1 cellular context compared by ENCODE assay signal in the genomic region with DNA sequence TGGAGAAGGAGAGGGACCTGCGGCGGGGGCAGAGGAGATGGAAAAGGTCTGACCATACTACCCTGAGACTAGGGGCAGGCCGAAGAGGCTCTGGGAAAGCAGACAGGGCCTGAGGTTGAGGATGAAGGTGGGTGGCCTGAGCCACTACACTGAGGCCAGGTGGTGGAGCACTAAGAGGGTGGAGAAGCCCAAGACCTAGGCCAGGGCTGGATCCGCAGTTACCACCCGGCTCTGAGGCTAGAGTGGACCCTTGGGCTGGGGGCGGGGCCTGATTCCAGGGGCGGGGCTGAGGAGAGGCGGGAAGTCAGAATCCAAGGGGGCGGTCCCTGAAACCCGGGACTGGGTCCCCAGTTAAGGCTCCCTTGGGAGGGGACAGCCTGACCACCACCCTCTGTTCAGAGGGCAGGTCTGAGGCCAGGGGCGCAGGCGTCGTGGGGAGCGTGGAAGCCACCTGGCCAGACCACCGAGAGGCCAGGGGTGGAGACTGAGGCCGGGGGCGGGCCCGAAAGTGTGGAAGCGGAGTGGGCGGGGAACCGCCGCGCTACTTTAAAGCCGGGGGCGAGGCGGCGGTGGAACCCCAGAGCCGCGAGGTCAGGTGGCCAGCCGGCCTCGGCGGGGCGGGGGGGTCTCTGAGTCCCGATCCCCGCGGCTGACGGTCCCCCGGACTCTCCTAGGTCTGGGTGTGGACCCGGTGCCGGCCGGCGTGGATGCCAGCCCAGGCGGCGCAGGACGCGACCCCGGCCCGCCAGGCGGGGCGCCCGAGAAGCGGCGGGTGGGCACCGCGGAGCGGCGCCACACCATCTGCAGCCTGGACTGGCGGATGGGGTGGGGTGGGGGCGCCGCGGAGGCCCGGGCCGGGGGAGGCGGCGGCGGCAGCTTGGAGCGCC.
A peak's percentile ranks its signal among the peaks of the same experiment; 100 is the strongest.
TF ChIP-seq lines count a peak whose summit lies in the region.

No MANE protein-coding gene starts in this region.

TF ChIP-seq in HepG2, 621 proteins besides CTCF, POLR2A, EP300 and RAD21 (continued from another document and continues in another):
- TF ChIP-seq ZNF329 (CRISPR knock-in tag; IDR thresholded peaks at IDR 0.05; ENCODE audit: low read depth) (no peak), NRL (CRISPR knock-in tag; IDR thresholded peaks at IDR 0.05; ENCODE audit: borderline replicate concordance) (peak; percentile 69; the same call in 1 of the 2 replicates), KLF6 (CRISPR knock-in tag; IDR thresholded peaks at IDR 0.05) (no peak), ZNF619 (CRISPR knock-in tag; IDR thresholded peaks at IDR 0.05) (no peak), MIER3 (CRISPR knock-in tag; IDR thresholded peaks at IDR 0.05; ENCODE audit: borderline replicate concordance) (no peak), NR1H2 (CRISPR knock-in tag; IDR thresholded peaks at IDR 0.05; ENCODE audit: borderline replicate concordance, low read depth) (no peak), ZNF629 (CRISPR knock-in tag; conservative IDR thresholded peaks at IDR 0.05) (no peak), ZSCAN25 (CRISPR knock-in tag; IDR thresholded peaks at IDR 0.05) (no peak), SRSF4 (IDR thresholded peaks at IDR 0.05; ENCODE audit: low read depth, low read length, poor library complexity, severe bottlenecking) (no peak), ZNF776 (CRISPR knock-in tag; IDR thresholded peaks at IDR 0.05) (peak; percentile 33; the same call in 1 of the 2 replicates), ZNF256 (CRISPR knock-in tag; conservative IDR thresholded peaks at IDR 0.05) (no peak), ZFYVE20 (CRISPR knock-in tag; IDR thresholded peaks at IDR 0.05; ENCODE audit: borderline replicate concordance, low read depth) (no peak), ZNF367 (CRISPR knock-in tag; IDR thresholded peaks at IDR 0.05; ENCODE audit: borderline replicate concordance) (no peak), ZNF589 (CRISPR knock-in tag; conservative IDR thresholded peaks at IDR 0.05) (no peak), GABPB1 (CRISPR knock-in tag; IDR thresholded peaks at IDR 0.05) (peak; percentile 59), ZBTB8A (CRISPR knock-in tag; IDR thresholded peaks at IDR 0.05; ENCODE audit: borderline replicate concordance, low read depth) (no peak), ZSCAN12 (CRISPR knock-in tag; IDR thresholded peaks at IDR 0.05) (no peak), POLR2G (IDR thresholded peaks at IDR 0.05; ENCODE audit: low read depth, low read length) (no peak), ZNF660 (CRISPR knock-in tag; IDR thresholded peaks at IDR 0.05; ENCODE audit: borderline replicate concordance, low read depth) (no peak)
- TF ChIP-seq, protein P1, sequence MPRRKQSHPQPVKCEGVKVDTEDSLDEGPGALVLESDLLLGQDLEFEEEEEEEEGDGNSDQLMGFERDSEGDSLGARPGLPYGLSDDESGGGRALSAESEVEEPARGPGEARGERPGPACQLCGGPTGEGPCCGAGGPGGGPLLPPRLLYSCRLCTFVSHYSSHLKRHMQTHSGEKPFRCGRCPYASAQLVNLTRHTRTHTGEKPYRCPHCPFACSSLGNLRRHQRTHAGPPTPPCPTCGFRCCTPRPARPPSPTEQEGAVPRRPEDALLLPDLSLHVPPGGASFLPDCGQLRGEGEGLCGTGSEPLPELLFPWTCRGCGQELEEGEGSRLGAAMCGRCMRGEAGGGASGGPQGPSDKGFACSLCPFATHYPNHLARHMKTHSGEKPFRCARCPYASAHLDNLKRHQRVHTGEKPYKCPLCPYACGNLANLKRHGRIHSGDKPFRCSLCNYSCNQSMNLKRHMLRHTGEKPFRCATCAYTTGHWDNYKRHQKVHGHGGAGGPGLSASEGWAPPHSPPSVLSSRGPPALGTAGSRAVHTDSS (CRISPR knock-in tag; conservative IDR thresholded peaks at IDR 0.05): no peak; the same call in 1 of the 2 replicates
- TF ChIP-seq, protein P2, sequence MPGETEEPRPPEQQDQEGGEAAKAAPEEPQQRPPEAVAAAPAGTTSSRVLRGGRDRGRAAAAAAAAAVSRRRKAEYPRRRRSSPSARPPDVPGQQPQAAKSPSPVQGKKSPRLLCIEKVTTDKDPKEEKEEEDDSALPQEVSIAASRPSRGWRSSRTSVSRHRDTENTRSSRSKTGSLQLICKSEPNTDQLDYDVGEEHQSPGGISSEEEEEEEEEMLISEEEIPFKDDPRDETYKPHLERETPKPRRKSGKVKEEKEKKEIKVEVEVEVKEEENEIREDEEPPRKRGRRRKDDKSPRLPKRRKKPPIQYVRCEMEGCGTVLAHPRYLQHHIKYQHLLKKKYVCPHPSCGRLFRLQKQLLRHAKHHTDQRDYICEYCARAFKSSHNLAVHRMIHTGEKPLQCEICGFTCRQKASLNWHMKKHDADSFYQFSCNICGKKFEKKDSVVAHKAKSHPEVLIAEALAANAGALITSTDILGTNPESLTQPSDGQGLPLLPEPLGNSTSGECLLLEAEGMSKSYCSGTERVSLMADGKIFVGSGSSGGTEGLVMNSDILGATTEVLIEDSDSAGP (CRISPR knock-in tag; IDR thresholded peaks at IDR 0.05; ENCODE audit: borderline replicate concordance): peak; percentile 15; the same call in 1 of the 2 replicates
- TF ChIP-seq, protein P3, sequence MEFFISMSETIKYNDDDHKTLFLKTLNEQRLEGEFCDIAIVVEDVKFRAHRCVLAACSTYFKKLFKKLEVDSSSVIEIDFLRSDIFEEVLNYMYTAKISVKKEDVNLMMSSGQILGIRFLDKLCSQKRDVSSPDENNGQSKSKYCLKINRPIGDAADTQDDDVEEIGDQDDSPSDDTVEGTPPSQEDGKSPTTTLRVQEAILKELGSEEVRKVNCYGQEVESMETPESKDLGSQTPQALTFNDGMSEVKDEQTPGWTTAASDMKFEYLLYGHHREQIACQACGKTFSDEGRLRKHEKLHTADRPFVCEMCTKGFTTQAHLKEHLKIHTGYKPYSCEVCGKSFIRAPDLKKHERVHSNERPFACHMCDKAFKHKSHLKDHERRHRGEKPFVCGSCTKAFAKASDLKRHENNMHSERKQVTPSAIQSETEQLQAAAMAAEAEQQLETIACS (CRISPR knock-in tag; IDR thresholded peaks at IDR 0.05): no peak
- TF ChIP-seq, protein P4, sequence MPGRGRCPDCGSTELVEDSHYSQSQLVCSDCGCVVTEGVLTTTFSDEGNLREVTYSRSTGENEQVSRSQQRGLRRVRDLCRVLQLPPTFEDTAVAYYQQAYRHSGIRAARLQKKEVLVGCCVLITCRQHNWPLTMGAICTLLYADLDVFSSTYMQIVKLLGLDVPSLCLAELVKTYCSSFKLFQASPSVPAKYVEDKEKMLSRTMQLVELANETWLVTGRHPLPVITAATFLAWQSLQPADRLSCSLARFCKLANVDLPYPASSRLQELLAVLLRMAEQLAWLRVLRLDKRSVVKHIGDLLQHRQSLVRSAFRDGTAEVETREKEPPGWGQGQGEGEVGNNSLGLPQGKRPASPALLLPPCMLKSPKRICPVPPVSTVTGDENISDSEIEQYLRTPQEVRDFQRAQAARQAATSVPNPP (CRISPR knock-in tag; IDR thresholded peaks at IDR 0.05): no peak
- TF ChIP-seq, protein P5, sequence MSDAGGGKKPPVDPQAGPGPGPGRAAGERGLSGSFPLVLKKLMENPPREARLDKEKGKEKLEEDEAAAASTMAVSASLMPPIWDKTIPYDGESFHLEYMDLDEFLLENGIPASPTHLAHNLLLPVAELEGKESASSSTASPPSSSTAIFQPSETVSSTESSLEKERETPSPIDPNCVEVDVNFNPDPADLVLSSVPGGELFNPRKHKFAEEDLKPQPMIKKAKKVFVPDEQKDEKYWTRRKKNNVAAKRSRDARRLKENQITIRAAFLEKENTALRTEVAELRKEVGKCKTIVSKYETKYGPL (CRISPR knock-in tag; IDR thresholded peaks at IDR 0.05): no peak
- TF ChIP-seq, protein P6, sequence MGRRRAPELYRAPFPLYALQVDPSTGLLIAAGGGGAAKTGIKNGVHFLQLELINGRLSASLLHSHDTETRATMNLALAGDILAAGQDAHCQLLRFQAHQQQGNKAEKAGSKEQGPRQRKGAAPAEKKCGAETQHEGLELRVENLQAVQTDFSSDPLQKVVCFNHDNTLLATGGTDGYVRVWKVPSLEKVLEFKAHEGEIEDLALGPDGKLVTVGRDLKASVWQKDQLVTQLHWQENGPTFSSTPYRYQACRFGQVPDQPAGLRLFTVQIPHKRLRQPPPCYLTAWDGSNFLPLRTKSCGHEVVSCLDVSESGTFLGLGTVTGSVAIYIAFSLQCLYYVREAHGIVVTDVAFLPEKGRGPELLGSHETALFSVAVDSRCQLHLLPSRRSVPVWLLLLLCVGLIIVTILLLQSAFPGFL (CRISPR knock-in tag; IDR thresholded peaks at IDR 0.05): no peak
- TF ChIP-seq, protein P7, sequence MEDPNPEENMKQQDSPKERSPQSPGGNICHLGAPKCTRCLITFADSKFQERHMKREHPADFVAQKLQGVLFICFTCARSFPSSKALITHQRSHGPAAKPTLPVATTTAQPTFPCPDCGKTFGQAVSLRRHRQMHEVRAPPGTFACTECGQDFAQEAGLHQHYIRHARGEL (CRISPR knock-in tag; IDR thresholded peaks at IDR 0.05): no peak
- TF ChIP-seq, protein P8, sequence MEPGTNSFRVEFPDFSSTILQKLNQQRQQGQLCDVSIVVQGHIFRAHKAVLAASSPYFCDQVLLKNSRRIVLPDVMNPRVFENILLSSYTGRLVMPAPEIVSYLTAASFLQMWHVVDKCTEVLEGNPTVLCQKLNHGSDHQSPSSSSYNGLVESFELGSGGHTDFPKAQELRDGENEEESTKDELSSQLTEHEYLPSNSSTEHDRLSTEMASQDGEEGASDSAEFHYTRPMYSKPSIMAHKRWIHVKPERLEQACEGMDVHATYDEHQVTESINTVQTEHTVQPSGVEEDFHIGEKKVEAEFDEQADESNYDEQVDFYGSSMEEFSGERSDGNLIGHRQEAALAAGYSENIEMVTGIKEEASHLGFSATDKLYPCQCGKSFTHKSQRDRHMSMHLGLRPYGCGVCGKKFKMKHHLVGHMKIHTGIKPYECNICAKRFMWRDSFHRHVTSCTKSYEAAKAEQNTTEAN (CRISPR knock-in tag; conservative IDR thresholded peaks at IDR 0.05): no peak
- TF ChIP-seq, protein P9, sequence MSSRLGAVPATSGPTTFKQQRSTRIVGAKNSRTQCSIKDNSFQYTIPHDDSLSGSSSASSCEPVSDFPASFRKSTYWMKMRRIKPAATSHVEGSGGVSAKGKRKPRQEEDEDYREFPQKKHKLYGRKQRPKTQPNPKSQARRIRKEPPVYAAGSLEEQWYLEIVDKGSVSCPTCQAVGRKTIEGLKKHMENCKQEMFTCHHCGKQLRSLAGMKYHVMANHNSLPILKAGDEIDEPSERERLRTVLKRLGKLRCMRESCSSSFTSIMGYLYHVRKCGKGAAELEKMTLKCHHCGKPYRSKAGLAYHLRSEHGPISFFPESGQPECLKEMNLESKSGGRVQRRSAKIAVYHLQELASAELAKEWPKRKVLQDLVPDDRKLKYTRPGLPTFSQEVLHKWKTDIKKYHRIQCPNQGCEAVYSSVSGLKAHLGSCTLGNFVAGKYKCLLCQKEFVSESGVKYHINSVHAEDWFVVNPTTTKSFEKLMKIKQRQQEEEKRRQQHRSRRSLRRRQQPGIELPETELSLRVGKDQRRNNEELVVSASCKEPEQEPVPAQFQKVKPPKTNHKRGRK (CRISPR knock-in tag; IDR thresholded peaks at IDR 0.05): no peak
- TF ChIP-seq, protein P10, sequence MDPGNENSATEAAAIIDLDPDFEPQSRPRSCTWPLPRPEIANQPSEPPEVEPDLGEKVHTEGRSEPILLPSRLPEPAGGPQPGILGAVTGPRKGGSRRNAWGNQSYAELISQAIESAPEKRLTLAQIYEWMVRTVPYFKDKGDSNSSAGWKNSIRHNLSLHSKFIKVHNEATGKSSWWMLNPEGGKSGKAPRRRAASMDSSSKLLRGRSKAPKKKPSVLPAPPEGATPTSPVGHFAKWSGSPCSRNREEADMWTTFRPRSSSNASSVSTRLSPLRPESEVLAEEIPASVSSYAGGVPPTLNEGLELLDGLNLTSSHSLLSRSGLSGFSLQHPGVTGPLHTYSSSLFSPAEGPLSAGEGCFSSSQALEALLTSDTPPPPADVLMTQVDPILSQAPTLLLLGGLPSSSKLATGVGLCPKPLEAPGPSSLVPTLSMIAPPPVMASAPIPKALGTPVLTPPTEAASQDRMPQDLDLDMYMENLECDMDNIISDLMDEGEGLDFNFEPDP (CRISPR knock-in tag; conservative IDR thresholded peaks at IDR 0.05): no peak
- TF ChIP-seq, protein P11, sequence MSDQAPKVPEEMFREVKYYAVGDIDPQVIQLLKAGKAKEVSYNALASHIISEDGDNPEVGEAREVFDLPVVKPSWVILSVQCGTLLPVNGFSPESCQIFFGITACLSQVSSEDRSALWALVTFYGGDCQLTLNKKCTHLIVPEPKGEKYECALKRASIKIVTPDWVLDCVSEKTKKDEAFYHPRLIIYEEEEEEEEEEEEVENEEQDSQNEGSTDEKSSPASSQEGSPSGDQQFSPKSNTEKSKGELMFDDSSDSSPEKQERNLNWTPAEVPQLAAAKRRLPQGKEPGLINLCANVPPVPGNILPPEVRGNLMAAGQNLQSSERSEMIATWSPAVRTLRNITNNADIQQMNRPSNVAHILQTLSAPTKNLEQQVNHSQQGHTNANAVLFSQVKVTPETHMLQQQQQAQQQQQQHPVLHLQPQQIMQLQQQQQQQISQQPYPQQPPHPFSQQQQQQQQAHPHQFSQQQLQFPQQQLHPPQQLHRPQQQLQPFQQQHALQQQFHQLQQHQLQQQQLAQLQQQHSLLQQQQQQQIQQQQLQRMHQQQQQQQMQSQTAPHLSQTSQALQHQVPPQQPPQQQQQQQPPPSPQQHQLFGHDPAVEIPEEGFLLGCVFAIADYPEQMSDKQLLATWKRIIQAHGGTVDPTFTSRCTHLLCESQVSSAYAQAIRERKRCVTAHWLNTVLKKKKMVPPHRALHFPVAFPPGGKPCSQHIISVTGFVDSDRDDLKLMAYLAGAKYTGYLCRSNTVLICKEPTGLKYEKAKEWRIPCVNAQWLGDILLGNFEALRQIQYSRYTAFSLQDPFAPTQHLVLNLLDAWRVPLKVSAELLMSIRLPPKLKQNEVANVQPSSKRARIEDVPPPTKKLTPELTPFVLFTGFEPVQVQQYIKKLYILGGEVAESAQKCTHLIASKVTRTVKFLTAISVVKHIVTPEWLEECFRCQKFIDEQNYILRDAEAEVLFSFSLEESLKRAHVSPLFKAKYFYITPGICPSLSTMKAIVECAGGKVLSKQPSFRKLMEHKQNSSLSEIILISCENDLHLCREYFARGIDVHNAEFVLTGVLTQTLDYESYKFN (CRISPR knock-in tag; conservative IDR thresholded peaks at IDR 0.05): no peak
- TF ChIP-seq, protein P12, sequence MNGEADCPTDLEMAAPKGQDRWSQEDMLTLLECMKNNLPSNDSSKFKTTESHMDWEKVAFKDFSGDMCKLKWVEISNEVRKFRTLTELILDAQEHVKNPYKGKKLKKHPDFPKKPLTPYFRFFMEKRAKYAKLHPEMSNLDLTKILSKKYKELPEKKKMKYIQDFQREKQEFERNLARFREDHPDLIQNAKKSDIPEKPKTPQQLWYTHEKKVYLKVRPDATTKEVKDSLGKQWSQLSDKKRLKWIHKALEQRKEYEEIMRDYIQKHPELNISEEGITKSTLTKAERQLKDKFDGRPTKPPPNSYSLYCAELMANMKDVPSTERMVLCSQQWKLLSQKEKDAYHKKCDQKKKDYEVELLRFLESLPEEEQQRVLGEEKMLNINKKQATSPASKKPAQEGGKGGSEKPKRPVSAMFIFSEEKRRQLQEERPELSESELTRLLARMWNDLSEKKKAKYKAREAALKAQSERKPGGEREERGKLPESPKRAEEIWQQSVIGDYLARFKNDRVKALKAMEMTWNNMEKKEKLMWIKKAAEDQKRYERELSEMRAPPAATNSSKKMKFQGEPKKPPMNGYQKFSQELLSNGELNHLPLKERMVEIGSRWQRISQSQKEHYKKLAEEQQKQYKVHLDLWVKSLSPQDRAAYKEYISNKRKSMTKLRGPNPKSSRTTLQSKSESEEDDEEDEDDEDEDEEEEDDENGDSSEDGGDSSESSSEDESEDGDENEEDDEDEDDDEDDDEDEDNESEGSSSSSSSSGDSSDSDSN (CRISPR knock-in tag; IDR thresholded peaks at IDR 0.05): no peak; the same call in none of the 2 replicates
